In the genomic region with DNA sequence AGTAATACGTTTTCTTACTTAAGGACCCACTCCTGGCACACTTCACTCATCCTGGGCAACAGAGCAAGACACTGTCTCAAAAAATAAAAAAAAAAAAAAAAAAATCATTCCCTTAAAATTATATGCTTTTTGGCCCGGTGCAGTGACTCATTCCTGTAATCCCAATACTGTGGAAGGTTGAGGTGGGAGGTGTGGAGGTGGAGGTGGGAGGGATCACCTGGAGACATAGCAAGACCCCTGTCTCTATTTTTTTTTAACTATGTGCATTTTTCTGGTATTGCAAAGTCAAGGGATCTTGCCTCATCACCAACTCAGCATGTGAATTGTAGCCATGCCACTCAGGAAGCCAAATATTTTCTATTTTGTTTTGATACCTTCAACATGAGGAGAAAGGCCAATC, we compare ENCODE assay signal across 1 cellular context.
TF ChIP-seq lines count a peak whose summit lies in the region.

No MANE protein-coding gene starts in this region.

TF ChIP-seq in IMR-90, 13 proteins besides CTCF, POLR2A, EP300 and RAD21:
- TF ChIP-seq MXI1 (IDR thresholded peaks at IDR 0.05; ENCODE audit: borderline replicate concordance, low read depth, low read length) (no peak), FOS (IDR thresholded peaks at IDR 0.05; ENCODE audit: low read depth, low read length) (no peak), BHLHE40 (IDR thresholded peaks at IDR 0.05; ENCODE audit: low read depth, low read length) (no peak), CHD1 (IDR thresholded peaks at IDR 0.05; ENCODE audit: low read depth, low read length) (no peak), MAFK (IDR thresholded peaks at IDR 0.05; ENCODE audit: low read depth, low read length) (no peak), NFE2L2 (IDR thresholded peaks at IDR 0.05; ENCODE audit: low read depth, low read length) (no peak), CEBPB (IDR thresholded peaks at IDR 0.05; ENCODE audit: low read depth, low read length) (no peak), SMC3 (IDR thresholded peaks at IDR 0.05; ENCODE audit: low read depth, low read length) (no peak), MAZ (IDR thresholded peaks at IDR 0.05; ENCODE audit: borderline replicate concordance, low read depth, low read length) (no peak), RFX5 (IDR thresholded peaks at IDR 0.05; ENCODE audit: low read depth, low read length) (no peak), RCOR1 (IDR thresholded peaks at IDR 0.05; ENCODE audit: insufficient replicate concordance, low read length) (no peak)
- TF ChIP-seq, protein P1, sequence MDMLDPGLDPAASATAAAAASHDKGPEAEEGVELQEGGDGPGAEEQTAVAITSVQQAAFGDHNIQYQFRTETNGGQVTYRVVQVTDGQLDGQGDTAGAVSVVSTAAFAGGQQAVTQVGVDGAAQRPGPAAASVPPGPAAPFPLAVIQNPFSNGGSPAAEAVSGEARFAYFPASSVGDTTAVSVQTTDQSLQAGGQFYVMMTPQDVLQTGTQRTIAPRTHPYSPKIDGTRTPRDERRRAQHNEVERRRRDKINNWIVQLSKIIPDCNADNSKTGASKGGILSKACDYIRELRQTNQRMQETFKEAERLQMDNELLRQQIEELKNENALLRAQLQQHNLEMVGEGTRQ (IDR thresholded peaks at IDR 0.05; ENCODE audit: low read depth, low read length): no peak
- TF ChIP-seq, protein P2, sequence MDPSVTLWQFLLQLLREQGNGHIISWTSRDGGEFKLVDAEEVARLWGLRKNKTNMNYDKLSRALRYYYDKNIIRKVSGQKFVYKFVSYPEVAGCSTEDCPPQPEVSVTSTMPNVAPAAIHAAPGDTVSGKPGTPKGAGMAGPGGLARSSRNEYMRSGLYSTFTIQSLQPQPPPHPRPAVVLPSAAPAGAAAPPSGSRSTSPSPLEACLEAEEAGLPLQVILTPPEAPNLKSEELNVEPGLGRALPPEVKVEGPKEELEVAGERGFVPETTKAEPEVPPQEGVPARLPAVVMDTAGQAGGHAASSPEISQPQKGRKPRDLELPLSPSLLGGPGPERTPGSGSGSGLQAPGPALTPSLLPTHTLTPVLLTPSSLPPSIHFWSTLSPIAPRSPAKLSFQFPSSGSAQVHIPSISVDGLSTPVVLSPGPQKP (IDR thresholded peaks at IDR 0.05; ENCODE audit: borderline replicate concordance, low read depth, low read length): no peak
